In genomic region chr14:21197418-21198205, GRCh38 we compare ENCODE assay signal across 1 cellular context.
TF ChIP-seq lines count a peak whose summit lies in the region.

No MANE protein-coding gene starts in this region.

TF ChIP-seq in K562, 482 proteins besides CTCF, POLR2A, EP300 and RAD21 (continued from another document):
- TF ChIP-seq ATF3 (IDR thresholded peaks at IDR 0.05) (no peak), ATF3 (CRISPR knock-in tag; conservative IDR thresholded peaks at IDR 0.05) (no peak), TAF15 (IDR thresholded peaks at IDR 0.05; ENCODE audit: low read depth, low read length) (no peak), CEBPB (tag; IDR thresholded peaks at IDR 0.05) (peak; percentile 58; the same call in 1 of the 2 replicates)
- TF ChIP-seq, protein P1, sequence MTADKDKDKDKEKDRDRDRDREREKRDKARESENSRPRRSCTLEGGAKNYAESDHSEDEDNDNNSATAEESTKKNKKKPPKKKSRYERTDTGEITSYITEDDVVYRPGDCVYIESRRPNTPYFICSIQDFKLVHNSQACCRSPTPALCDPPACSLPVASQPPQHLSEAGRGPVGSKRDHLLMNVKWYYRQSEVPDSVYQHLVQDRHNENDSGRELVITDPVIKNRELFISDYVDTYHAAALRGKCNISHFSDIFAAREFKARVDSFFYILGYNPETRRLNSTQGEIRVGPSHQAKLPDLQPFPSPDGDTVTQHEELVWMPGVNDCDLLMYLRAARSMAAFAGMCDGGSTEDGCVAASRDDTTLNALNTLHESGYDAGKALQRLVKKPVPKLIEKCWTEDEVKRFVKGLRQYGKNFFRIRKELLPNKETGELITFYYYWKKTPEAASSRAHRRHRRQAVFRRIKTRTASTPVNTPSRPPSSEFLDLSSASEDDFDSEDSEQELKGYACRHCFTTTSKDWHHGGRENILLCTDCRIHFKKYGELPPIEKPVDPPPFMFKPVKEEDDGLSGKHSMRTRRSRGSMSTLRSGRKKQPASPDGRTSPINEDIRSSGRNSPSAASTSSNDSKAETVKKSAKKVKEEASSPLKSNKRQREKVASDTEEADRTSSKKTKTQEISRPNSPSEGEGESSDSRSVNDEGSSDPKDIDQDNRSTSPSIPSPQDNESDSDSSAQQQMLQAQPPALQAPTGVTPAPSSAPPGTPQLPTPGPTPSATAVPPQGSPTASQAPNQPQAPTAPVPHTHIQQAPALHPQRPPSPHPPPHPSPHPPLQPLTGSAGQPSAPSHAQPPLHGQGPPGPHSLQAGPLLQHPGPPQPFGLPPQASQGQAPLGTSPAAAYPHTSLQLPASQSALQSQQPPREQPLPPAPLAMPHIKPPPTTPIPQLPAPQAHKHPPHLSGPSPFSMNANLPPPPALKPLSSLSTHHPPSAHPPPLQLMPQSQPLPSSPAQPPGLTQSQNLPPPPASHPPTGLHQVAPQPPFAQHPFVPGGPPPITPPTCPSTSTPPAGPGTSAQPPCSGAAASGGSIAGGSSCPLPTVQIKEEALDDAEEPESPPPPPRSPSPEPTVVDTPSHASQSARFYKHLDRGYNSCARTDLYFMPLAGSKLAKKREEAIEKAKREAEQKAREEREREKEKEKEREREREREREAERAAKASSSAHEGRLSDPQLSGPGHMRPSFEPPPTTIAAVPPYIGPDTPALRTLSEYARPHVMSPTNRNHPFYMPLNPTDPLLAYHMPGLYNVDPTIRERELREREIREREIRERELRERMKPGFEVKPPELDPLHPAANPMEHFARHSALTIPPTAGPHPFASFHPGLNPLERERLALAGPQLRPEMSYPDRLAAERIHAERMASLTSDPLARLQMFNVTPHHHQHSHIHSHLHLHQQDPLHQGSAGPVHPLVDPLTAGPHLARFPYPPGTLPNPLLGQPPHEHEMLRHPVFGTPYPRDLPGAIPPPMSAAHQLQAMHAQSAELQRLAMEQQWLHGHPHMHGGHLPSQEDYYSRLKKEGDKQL (CRISPR knock-in tag; IDR thresholded peaks at IDR 0.05; ENCODE audit: borderline replicate concordance) = no peak
